Comparison of ENCODE assay signal across 9 cellular contexts in the genomic region with DNA sequence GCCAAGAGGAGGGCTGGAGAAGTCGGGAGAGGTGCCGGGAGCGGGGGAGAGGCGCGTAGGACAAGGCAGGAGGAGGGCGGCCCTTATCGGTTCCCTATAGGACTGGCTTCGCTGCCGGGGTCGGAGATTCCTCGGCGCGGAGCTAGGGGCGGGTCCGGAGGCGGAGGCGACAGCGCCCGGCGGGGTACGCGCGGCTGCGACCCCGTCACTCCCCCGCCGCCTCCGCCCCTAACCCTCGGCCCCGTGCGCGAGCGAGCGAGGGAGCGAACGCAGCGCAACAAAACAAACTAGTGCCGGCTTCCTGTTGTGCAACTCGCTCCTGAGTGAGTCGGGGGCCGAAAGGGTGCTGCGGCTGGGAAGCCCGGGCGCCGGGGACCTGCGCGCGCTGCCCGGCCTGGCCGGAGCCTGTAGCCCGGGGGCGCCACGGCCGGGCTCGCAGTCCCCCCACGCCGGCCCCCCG. TPM values are rescaled to one million over a fixed set of nuclear protein-coding genes. Genes with fewer than 3 reads are reported as not detected.
A peak's percentile ranks its signal among the peaks of the same experiment; 100 is the strongest.
DNase-seq lines count a peak whose midpoint lies in the region; ATAC-seq, FAIRE-seq and TF ChIP-seq lines count a peak whose summit lies in the region.
"Had no signal": no experiment of that assay in that cellular context is flagged by ENCODE, and none has a peak within 500 bp of the region (broad histone marks: within the 10 kb centered on the region; RNA-seq: fewer than 3 reads in every experiment).

No MANE protein-coding gene starts in this region.

- peaks cover 11% of the 10 kb centered on the region for H3K9me1 ChIP-seq in IMR-90 (ENCODE audit: insufficient read depth, low read length)
- H3K9me1 ChIP-seq in keratinocyte (ENCODE audit: control insufficient read depth, extremely low read depth, insufficient read depth, low read length), result no peaks in the 10 kb centered on the region

- peak overlapping the region; percentile 89; the same call in 1 of the 2 replicates for H2BK20ac ChIP-seq in IMR-90 (ENCODE audit: low read depth, low read length)

- DNase-seq in COR-L47 (lab: John Stamatoyannopoulos, UW) (peak; percentile 37), IMR-90 (peak; percentile 65), keratinocyte (ENCODE audit: low read depth, low spot score) (no peak)
- no peak for DNase-seq in central memory CD8-positive, alpha-beta T cell (ENCODE audit: low spot score in 2 of 2)
- DNase-seq in stimulated activated CD4-positive, alpha-beta T cell treated with anti-CD3 and anti-CD28 coated beads, Interleukin-12 subunit alpha, Interleukin-12 subunit beta, amount 100 ng/mL, for 4 hours, result peak; percentile 36

- peak overlapping the region; percentile 99; the same call in 2 of the 3 replicates for H2BK15ac ChIP-seq in IMR-90 (ENCODE audit: low read depth, low read length)

- H3K27me3 Mint-ChIP-seq in central memory CD8-positive, alpha-beta T cell, result peaks cover 94% of the 10 kb centered on the region

- H3K9me3 ChIP-seq in IMR-90 (ENCODE audit: control insufficient read depth, insufficient read depth, low read length), result no peaks in the 10 kb centered on the region
- no peaks in the 10 kb centered on the region for H3K9me3 ChIP-seq in keratinocyte (ENCODE audit: control insufficient read depth, low read depth, low read length)

- H3K4me3 ChIP-seq in IMR-90 (ENCODE audit: insufficient read depth, low read depth, low read length) (peak overlapping the region; percentile 74), keratinocyte (ENCODE audit: control insufficient read depth in 2 of 3, extremely low read depth in 1 of 3, insufficient read depth in 2 of 3, low read depth in 1 of 3, low read length in 3 of 3) (peak overlapping the region; percentile 44 to 83 (median 80))

- peaks cover 19% of the 10 kb centered on the region for H3K4me1 Mint-ChIP-seq in central memory CD8-positive, alpha-beta T cell

- WGBS in IMR-90 (ENCODE audit: extremely low coverage in 2 of 2, insufficient read length in 1 of 2), 2 experiments, result 0% methylated on average over 12 of the region's 58 CpGs; no CpG with 5 or more reads in 1 of the 2 experiments

- H3K56ac ChIP-seq in IMR-90 (ENCODE audit: extremely low read depth, insufficient read depth, low read length), result peak overlapping the region; percentile 91

- ATAC-seq in GM19438 (IDR thresholded peaks at IDR 0.05; ENCODE audit: low read depth, unreplicated experiment) (peak; percentile 43), IMR-90 (ENCODE audit: low read depth) (peak; percentile 43), HG02610 (IDR thresholded peaks at IDR 0.05; ENCODE audit: unreplicated experiment) (no peak)
- peak; percentile 35 for ATAC-seq in central memory CD8-positive, alpha-beta T cell (replicated peaks; ENCODE audit: extremely low read depth, poor library complexity, severe bottlenecking)

- H4K20me1 ChIP-seq in IMR-90 (ENCODE audit: insufficient read depth, low read length) (peaks cover 3% of the 10 kb centered on the region), keratinocyte (ENCODE audit: control insufficient read depth, extremely low read depth, insufficient read depth, low read length) (no peaks in the 10 kb centered on the region)

- H3K4me1 ChIP-seq in IMR-90 (ENCODE audit: control insufficient read depth, insufficient read depth, low read length), result peaks cover 14% of the 10 kb centered on the region
- peaks cover 47% of the 10 kb centered on the region for H3K4me1 ChIP-seq in keratinocyte (ENCODE audit: control insufficient read depth, extremely low read depth, insufficient read depth, low read length)

- H3K4me2 ChIP-seq in IMR-90 (ENCODE audit: low read depth, low read length), result peak overlapping the region; percentile 91
- H3K4me2 ChIP-seq in keratinocyte (ENCODE audit: control insufficient read depth, extremely low read depth, insufficient read depth, low read depth, low read length), result peak overlapping the region; percentile 97

- no peak for TF ChIP-seq RAD21 in IMR-90 (IDR thresholded peaks at IDR 0.05; ENCODE audit: low read length)

- peak overlapping the region; percentile 87; the same call in 1 of the 2 replicates for H2AK5ac ChIP-seq in IMR-90 (ENCODE audit: low read depth, low read length)

- CTCF ChIA-PET in IMR-90 (lab: Yijun Ruan, JAX), result interaction anchor here (2.0 kb wide), 1 partner anchor 78 kb away, joined by 4 read pairs; no protein-coding TSS in a partner anchor

- peaks cover 10 to 50% of the 10 kb centered on the region in 2 experiments for H3K79me1 ChIP-seq in IMR-90 (ENCODE audit: low read depth in 1 of 2, low read length in 2 of 2)

- H3K18ac ChIP-seq in IMR-90 (ENCODE audit: low read depth, low read length), result peak overlapping the region; percentile 94

- no peak for FAIRE-seq in keratinocyte (lab: Jason Lieb, UNC)
- FAIRE-seq: TTC549 had no signal

- peaks cover 2% of the 10 kb centered on the region for H3K36me3 Mint-ChIP-seq in central memory CD8-positive, alpha-beta T cell (ENCODE audit: insufficient read depth)

- H2BK120ac ChIP-seq in IMR-90 (ENCODE audit: low read depth, low read length), result peak overlapping the region; percentile 73

- no TSS peak for BruUV-seq in IMR-90 (replicated peaks; lab: Mats Ljungman, UMichigan)

- H2BK5ac ChIP-seq in IMR-90 (ENCODE audit: low read depth, low read length, poor library complexity, severe bottlenecking), result peak overlapping the region; percentile 97

- H3K36me3 ChIP-seq in IMR-90 (ENCODE audit: control insufficient read depth, insufficient read depth, low read length) (no peaks in the 10 kb centered on the region), keratinocyte (ENCODE audit: control insufficient read depth in 2 of 2, extremely low read depth in 1 of 2, insufficient read depth in 2 of 2, low read length in 2 of 2) (no peaks in the 10 kb centered on the region)

- H3K4me3 Mint-ChIP-seq in central memory CD8-positive, alpha-beta T cell, result peak overlapping the region; percentile 97

- peak overlapping the region; percentile 36 for H3K27ac Mint-ChIP-seq in central memory CD8-positive, alpha-beta T cell (ENCODE audit: low read depth)

- POLR2A ChIA-PET in IMR-90 (lab: Charles Lee; ENCODE audit: unreplicated experiment), result no interaction called here

- dilution Hi-C loops in IMR-90 (cut with HindIII; ENCODE audit: low sequenced_read_pairs, unreplicated experiment) (no loop called here), keratinocyte (cut with MboI; ENCODE audit: extremely low pct_ligation_motif_present, low sequenced_read_pairs) (no loop called here)

- peak overlapping the region; percentile 95 for H2AFZ ChIP-seq in IMR-90 (replicated peaks; ENCODE audit: low read length, poor library complexity)
- peak overlapping the region; percentile 95 for H2AFZ ChIP-seq in keratinocyte (ENCODE audit: control insufficient read depth, low read length)

- TF ChIP-seq CTCF in IMR-90 (conservative IDR thresholded peaks at IDR 0.05; ENCODE audit: low read depth, low read length), result no peak
- no peak for TF ChIP-seq CTCF in VCaP (conservative IDR thresholded peaks at IDR 0.05)
- no peak for TF ChIP-seq CTCF in keratinocyte (optimal IDR thresholded peaks at IDR 0.05 in 1 of 3, IDR thresholded peaks at IDR 0.05 in 1 of 3, conservative IDR thresholded peaks at IDR 0.05 in 1 of 3; ENCODE audit: extremely low read depth in 1 of 3, insufficient read depth in 2 of 3, low read length in 3 of 3)

- peak overlapping the region; percentile 88 to 94 for H4K8ac ChIP-seq in IMR-90 (ENCODE audit: low read depth in 2 of 2, low read length in 2 of 2)

- peak overlapping the region; percentile 98 for H3K14ac ChIP-seq in IMR-90 (replicated peaks; ENCODE audit: low read depth, low read length)

- peak overlapping the region; percentile 96 for H4K5ac ChIP-seq in IMR-90 (ENCODE audit: low read depth, low read length)

- H3K9me3 Mint-ChIP-seq in central memory CD8-positive, alpha-beta T cell, result no peaks in the 10 kb centered on the region

- in situ Hi-C loops in IMR-90 (cut with MboI; ENCODE audit: low sequenced_read_pairs), result no loop called here

- peak overlapping the region; percentile 89 for H2AK9ac ChIP-seq in IMR-90 (replicated peaks; ENCODE audit: low read depth, low read length, poor library complexity)

- no peaks in the 10 kb centered on the region for H3K27me3 ChIP-seq in IMR-90 (ENCODE audit: control insufficient read depth, insufficient read depth, low read length)
- H3K27me3 ChIP-seq in keratinocyte (ENCODE audit: control insufficient read depth, extremely low read depth, insufficient read depth, low read length), result no peaks in the 10 kb centered on the region

- no peak for TF ChIP-seq POLR2A in IMR-90 (IDR thresholded peaks at IDR 0.05; ENCODE audit: low read depth, low read length)

- H3K9ac ChIP-seq in IMR-90 (ENCODE audit: low read depth, low read length), result peak overlapping the region; percentile 96
- peak overlapping the region; percentile 78 for H3K9ac ChIP-seq in keratinocyte (ENCODE audit: control insufficient read depth, extremely low read depth, insufficient read depth, low read length)

- H3K27ac ChIP-seq in IMR-90 (ENCODE audit: insufficient read depth, low read length) (peak overlapping the region; percentile 99), VCaP (peak overlapping the region; percentile 45; the same call in 1 of the 2 replicates), keratinocyte (ENCODE audit: control insufficient read depth, insufficient read depth, low read length) (peak overlapping the region; percentile 70)

- peak overlapping the region; percentile 95 for H4K91ac ChIP-seq in IMR-90 (ENCODE audit: insufficient read depth, low read depth, low read length)

- peak overlapping the region; percentile 99 for H3K4ac ChIP-seq in IMR-90 (ENCODE audit: low read depth, low read length)

- H3K79me2 ChIP-seq in keratinocyte (ENCODE audit: control insufficient read depth, insufficient read depth, low read length), result no peaks in the 10 kb centered on the region

- intact Hi-C loops in IMR-90 (cut with micrococcal nuclease), result loop anchor here (1.0 to 5.0 kb wide), 7 partner anchors 71 to 771 kb away; a partner anchor contains a TSS

- peak overlapping the region; percentile 60 for H3K23ac ChIP-seq in IMR-90 (ENCODE audit: low read depth, low read length)

TF ChIP-seq in IMR-90, 13 proteins besides CTCF, POLR2A, EP300 and RAD21 (continues in another document):
- TF ChIP-seq FOS (IDR thresholded peaks at IDR 0.05; ENCODE audit: low read depth, low read length) (no peak), BHLHE40 (IDR thresholded peaks at IDR 0.05; ENCODE audit: low read depth, low read length) (peak; percentile 39; the same call in 1 of the 2 replicates), NFE2L2 (IDR thresholded peaks at IDR 0.05; ENCODE audit: low read depth, low read length) (no peak)

RNA-seq across cellular contexts. Expression of a gene that starts 2.0 kb away (rescaled TPM):
- 22.5 and 22.8 TPM in 2 replicates for total RNA-seq in IMR-90 (2012; rRNA removed)
- polyA plus RNA-seq in IMR-90 (2012; rRNA removed) (5.7 TPM in 2 replicates), keratinocyte (0.08 to 0.45 TPM (median 0.33 TPM) in 3 replicates)
- polyA plus RNA-seq in IMR-90 (2012; cell fraction: cytosol; rRNA removed), result 3.0 and 3.7 TPM in 2 replicates
- polyA plus RNA-seq in IMR-90 (2012; cell fraction: nucleus; rRNA removed; ENCODE audit: low replicate concordance), result 5.5 and 9.3 TPM in 2 replicates
- polyA plus RNA-seq in keratinocyte (2011; ENCODE audit: low read depth), result not detected
- 0.21 and 0.44 TPM in 2 replicates for polyA plus RNA-seq in keratinocyte (2011; cell fraction: cytosol; rRNA removed)
- 0.55 and 1.2 TPM in 2 replicates for polyA plus RNA-seq in keratinocyte (2011; cell fraction: nucleus; rRNA removed)
- 0.06 and 0.58 TPM in 2 replicates for polyA plus RNA-seq in keratinocyte (2012; ENCODE audit: low replicate concordance)
- 6.4 to 7.5 TPM (median 6.8 TPM) in 3 replicates for polyA minus RNA-seq in keratinocyte
- polyA minus RNA-seq in keratinocyte (2011; cell fraction: cytosol; rRNA and poly(A)+ RNA removed), result not detected
- 6.0 and 6.4 TPM in 2 replicates for polyA minus RNA-seq in keratinocyte (2011; cell fraction: nucleus; rRNA and poly(A)+ RNA removed)

Comparison
In these comparisons a context has a peak if more than half of its experiments do, and no peak if none do; other contexts are left out.
1. DNase-seq: peak in COR-L47 (single experiment), IMR-90 (single experiment) and stimulated activated CD4-positive, alpha-beta T cell treated with anti-CD3 and anti-CD28 coated beads, Interleukin-12 subunit alpha, Interleukin-12 subunit beta, amount 100 ng/mL, for 4 hours (single experiment); none in central memory CD8-positive, alpha-beta T cell (0 of 2) and keratinocyte (single experiment).
2. H3K27ac ChIP-seq: peak in every context shown above with its lines; median percentile 99 in IMR-90; 70 in keratinocyte; 45 in VCaP.